Comparison of ENCODE assay signal across 10 cellular contexts in the genomic region with DNA sequence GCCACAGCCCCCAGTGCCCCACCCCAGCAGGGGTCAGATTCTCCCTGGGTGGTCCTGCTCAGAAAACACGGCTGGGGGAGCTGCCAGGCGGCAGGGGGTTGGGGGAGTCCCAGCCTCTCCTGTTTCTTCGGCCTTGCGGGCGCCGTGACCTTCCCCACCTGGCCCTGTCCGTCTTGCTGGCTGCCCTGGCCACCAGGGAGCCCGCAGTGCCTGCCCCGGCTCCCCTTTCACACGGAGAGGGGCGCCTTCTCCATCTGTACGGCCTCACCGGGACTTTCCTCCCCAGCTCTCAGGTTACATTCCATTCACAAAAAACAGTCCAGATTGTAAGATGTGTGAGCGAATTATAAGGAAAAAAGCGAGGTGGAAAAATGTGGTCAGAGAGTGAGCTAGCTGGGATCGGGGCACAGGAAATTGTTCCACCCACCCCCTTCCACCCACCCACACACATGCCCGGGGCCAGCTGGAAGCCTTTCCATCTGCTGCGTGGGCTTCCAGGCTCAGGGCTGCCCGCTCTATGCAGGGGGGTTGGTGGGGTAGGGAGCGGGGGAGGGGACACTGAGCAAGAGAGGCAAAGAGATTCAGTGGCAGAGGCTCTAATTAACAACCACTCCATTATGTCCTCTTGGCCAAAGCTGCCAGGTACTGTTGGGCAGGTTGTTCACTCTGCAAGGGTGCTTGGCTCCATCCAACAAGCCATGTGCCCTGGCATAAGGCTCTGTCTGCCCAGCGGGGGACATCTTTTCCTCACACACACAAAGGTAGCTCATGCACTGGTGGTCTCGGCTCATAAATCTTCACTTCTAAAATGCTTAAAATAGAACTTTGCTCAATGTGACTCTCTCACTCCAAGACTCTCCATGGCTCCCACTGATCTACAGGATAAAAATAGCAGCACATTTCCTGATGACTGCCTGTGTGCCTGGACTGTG. TPM values are rescaled to one million over a fixed set of nuclear protein-coding genes. Genes with fewer than 3 reads are reported as not detected.
DNase-seq lines count a peak whose midpoint lies in the region; ATAC-seq and TF ChIP-seq lines count a peak whose summit lies in the region.
"Had no signal": no experiment of that assay in that cellular context is flagged by ENCODE, and none has a peak within 500 bp of the region (broad histone marks: within the 10 kb centered on the region; RNA-seq: fewer than 3 reads in every experiment).

No MANE protein-coding gene starts in this region.

- TF ChIP-seq CTCF in fibroblast of mammary gland (conservative IDR thresholded peaks at IDR 0.05; ENCODE audit: control insufficient read depth, insufficient read depth, low read depth, low read length): no peak

- no peak for ATAC-seq in GM18519 (IDR thresholded peaks at IDR 0.05; ENCODE audit: low FRiP score, unreplicated experiment)
- no peak for ATAC-seq in GM21381 (IDR thresholded peaks at IDR 0.05; ENCODE audit: unreplicated experiment)

- peaks cover 4% of the 10 kb centered on the region for H3K9me3 ChIP-seq in skeletal muscle satellite cell (replicated peaks; ENCODE audit: low read length)
- no peaks in the 10 kb centered on the region for H3K9me3 ChIP-seq in effector memory CD4-positive, alpha-beta T cell (ENCODE audit: control insufficient read depth, low read length)

- H3K36me3 ChIP-seq in skeletal muscle satellite cell (ENCODE audit: insufficient read depth, low read length): no peaks in the 10 kb centered on the region
- H3K36me3 ChIP-seq in effector memory CD4-positive, alpha-beta T cell (ENCODE audit: control insufficient read depth, insufficient read depth, low read length): no peaks in the 10 kb centered on the region

- H3K27ac ChIP-seq in effector memory CD4-positive, alpha-beta T cell (ENCODE audit: insufficient read depth, low read length, poor library complexity, severe bottlenecking): no peak overlapping the region

- peak overlapping the region; percentile 71 for H3K9ac ChIP-seq in skeletal muscle satellite cell (ENCODE audit: low read depth, low read length)

- DNase-seq in NCI-H1105 treated with DMSO at 0.1 percent for 48 hours (lab: John Stamatoyannopoulos, UW) (peak; percentile 4), NCI-H1105 (lab: John Stamatoyannopoulos, UW) (no peak), SHP77 treated with DMSO at 0.1 percent for 48 hours (lab: John Stamatoyannopoulos, UW) (peak; percentile 35), fibroblast of mammary gland (ENCODE audit: low read depth) (peak; percentile 82)
- no peak for DNase-seq in effector memory CD4-positive, alpha-beta T cell

- H3K4me3 ChIP-seq in fibroblast of mammary gland (ENCODE audit: control insufficient read depth, low read depth, low read length) (no peak overlapping the region), skeletal muscle satellite cell (ENCODE audit: low read length) (peak overlapping the region; percentile 31)
- no peak overlapping the region for H3K4me3 ChIP-seq in effector memory CD4-positive, alpha-beta T cell (ENCODE audit: insufficient read depth, low read depth, low read length, poor library complexity, severe bottlenecking)

- H3K4me1 ChIP-seq in skeletal muscle satellite cell (ENCODE audit: control insufficient read depth, insufficient read depth, low read length): peaks cover 53% of the 10 kb centered on the region
- peaks cover 5% of the 10 kb centered on the region for H3K4me1 ChIP-seq in effector memory CD4-positive, alpha-beta T cell (ENCODE audit: control insufficient read depth, insufficient read depth, low read length, poor library complexity, severe bottlenecking)

- peak overlapping the region; percentile 74 for H3K4me2 ChIP-seq in skeletal muscle satellite cell (ENCODE audit: low read length)

- no peaks in the 10 kb centered on the region for H3K27me3 ChIP-seq in skeletal muscle satellite cell (ENCODE audit: control insufficient read depth, insufficient read depth, low read length)
- H3K27me3 ChIP-seq in effector memory CD4-positive, alpha-beta T cell (replicated peaks; ENCODE audit: control insufficient read depth, insufficient read depth, low read length, poor library complexity, severe bottlenecking): no peaks in the 10 kb centered on the region

RNA-seq across cellular contexts. Expression of a gene that starts 14.7 kb away (rescaled TPM):
- not detected in 2 replicates for total RNA-seq in skeletal muscle satellite cell (2012; rRNA removed)
- total RNA-seq: B cell, SK-MEL-5 had no signal

Comparison
In these comparisons a context has a peak if more than half of its experiments do, and no peak if none do; other contexts are left out.
1. DNase-seq: peak in NCI-H1105 treated with DMSO at 0.1 percent for 48 hours (single experiment), SHP77 treated with DMSO at 0.1 percent for 48 hours (single experiment) and fibroblast of mammary gland (single experiment); none in NCI-H1105 (single experiment) and effector memory CD4-positive, alpha-beta T cell (0 of 3).